1 cellular context compared by ENCODE assay signal in the genomic region with DNA sequence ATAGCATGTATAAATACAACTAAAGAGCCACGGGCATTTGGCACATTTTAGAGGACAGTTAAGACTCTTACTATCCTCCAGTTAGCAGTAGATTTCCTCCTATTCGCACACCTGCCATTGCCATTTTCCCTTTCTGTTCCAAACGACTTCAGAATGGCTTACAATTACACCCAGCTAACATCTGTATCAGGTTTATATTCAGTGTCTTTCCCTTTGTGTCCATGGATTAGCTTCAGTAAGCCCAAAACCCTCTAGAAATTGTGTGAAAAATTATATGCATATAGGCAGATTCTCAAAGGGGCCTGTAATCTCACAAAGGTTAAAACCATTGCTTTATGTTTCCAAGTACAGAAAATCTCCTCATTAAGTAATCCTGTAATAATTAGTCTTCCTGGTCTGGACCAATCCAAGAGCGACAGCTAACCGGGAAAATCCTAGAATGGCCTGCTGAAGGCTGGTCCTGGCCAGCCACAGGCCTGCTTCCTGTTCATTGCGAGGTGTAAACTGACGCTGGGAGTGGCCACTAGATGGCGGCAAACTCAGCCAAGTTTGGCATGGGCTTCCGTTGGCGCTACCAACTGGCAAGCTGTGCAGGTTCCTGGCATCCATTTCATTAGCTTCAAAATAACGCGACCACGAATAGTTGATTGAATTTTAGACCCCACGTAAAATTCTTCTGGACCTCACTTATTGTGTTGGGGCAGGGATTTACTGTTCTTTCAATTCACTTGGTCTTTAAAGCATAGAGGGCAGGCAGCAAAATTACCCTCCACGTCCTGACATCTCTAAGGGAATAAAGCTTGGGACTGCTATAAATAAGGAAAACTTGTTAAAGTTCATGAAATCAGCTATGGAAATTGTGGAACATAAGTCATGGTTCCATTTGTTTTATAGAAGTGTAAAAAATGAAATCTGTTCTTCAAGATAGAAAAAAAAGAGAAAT.
TF ChIP-seq lines count a peak whose summit lies in the region.

No MANE protein-coding gene starts in this region.

TF ChIP-seq in HEK293, 187 proteins besides CTCF, POLR2A, EP300 and RAD21 (continued from another document):
- TF ChIP-seq YY2 (tag by site-specific recombination; IDR thresholded peaks at IDR 0.05) (no peak), ZNF654 (tag by site-specific recombination; IDR thresholded peaks at IDR 0.05; ENCODE audit: low read depth) (peak; percentile 82), ZBTB17 (tag by site-specific recombination; IDR thresholded peaks at IDR 0.05) (peak; percentile 35; the same call in 1 of the 2 replicates), GLIS2 (tag by site-specific recombination; IDR thresholded peaks at IDR 0.05) (no peak)
- TF ChIP-seq, protein P1, sequence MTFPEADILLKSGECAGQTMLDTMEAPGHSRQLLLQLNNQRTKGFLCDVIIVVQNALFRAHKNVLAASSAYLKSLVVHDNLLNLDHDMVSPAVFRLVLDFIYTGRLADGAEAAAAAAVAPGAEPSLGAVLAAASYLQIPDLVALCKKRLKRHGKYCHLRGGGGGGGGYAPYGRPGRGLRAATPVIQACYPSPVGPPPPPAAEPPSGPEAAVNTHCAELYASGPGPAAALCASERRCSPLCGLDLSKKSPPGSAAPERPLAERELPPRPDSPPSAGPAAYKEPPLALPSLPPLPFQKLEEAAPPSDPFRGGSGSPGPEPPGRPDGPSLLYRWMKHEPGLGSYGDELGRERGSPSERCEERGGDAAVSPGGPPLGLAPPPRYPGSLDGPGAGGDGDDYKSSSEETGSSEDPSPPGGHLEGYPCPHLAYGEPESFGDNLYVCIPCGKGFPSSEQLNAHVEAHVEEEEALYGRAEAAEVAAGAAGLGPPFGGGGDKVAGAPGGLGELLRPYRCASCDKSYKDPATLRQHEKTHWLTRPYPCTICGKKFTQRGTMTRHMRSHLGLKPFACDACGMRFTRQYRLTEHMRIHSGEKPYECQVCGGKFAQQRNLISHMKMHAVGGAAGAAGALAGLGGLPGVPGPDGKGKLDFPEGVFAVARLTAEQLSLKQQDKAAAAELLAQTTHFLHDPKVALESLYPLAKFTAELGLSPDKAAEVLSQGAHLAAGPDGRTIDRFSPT (tag by site-specific recombination; IDR thresholded peaks at IDR 0.05): peak; percentile 79
